In genomic region chr2:226692521-226693126, GRCh38 we compare ENCODE assay signal across 2 cellular contexts.
A peak's percentile ranks its signal among the peaks of the same experiment; 100 is the strongest.
TF ChIP-seq lines count a peak whose summit lies in the region.

No MANE protein-coding gene starts in this region.

TF ChIP-seq in HepG2, 621 proteins besides CTCF, POLR2A, EP300 and RAD21:
- TF ChIP-seq KIAA2018 (CRISPR knock-in tag; IDR thresholded peaks at IDR 0.05; ENCODE audit: borderline replicate concordance) (no peak), ZNF24 (IDR thresholded peaks at IDR 0.05) (no peak), ZNF317 (CRISPR knock-in tag; IDR thresholded peaks at IDR 0.05) (peak; percentile 97)

TF ChIP-seq in SK-N-SH, 30 proteins besides CTCF, POLR2A, EP300 and RAD21 (continued from another document):
- TF ChIP-seq REST (IDR thresholded peaks at IDR 0.05; ENCODE audit: low read depth, low read length) (no peak), GATA2 (CRISPR knock-in tag; IDR thresholded peaks at IDR 0.05) (no peak)
